10 cellular contexts compared by ENCODE assay signal in genomic region chr1:151984313-151984956, GRCh38. TPM values are rescaled to one million over a fixed set of nuclear protein-coding genes. Genes with fewer than 3 reads are reported as not detected.
DNase-seq lines count a peak whose midpoint lies in the region; ATAC-seq, FAIRE-seq and TF ChIP-seq lines count a peak whose summit lies in the region.
"Had no signal": no experiment of that assay in that cellular context is flagged by ENCODE, and none has a peak within 500 bp of the region (broad histone marks: within the 10 kb centered on the region; RNA-seq: fewer than 3 reads in every experiment).

No MANE protein-coding gene starts in this region.

- H3K4me3 Mint-ChIP-seq in astrocyte (ENCODE audit: unreplicated experiment) (peak overlapping the region; percentile 52), endothelial cell (ENCODE audit: unreplicated experiment) (no peak overlapping the region)

- H3K27ac ChIP-seq in astrocyte (ENCODE audit: low read depth, low read length): no peak overlapping the region
- H3K27ac ChIP-seq in Peyer's patch: peak overlapping the region in 2 of 4 donors; percentile 1 to 47
- H3K27ac ChIP-seq: cardiac muscle cell had no signal

- H3K9me3 Mint-ChIP-seq in astrocyte (ENCODE audit: unreplicated experiment) (no peaks in the 10 kb centered on the region), endothelial cell (ENCODE audit: unreplicated experiment) (no peaks in the 10 kb centered on the region)

- H3K27ac Mint-ChIP-seq in astrocyte (ENCODE audit: unreplicated experiment): peak overlapping the region; percentile 83
- no peak overlapping the region for H3K27ac Mint-ChIP-seq in endothelial cell (ENCODE audit: unreplicated experiment)

- H3K9me3 ChIP-seq in astrocyte (ENCODE audit: insufficient read depth, low read depth, low read length) (no peaks in the 10 kb centered on the region), Peyer's patch (no peaks in the 10 kb centered on the region)

- H3K36me3 ChIP-seq in astrocyte (ENCODE audit: insufficient read depth, low read length) (peaks cover 40% of the 10 kb centered on the region), Peyer's patch (peaks cover 0 to 53% (median 3%) of the 10 kb centered on the region in 3 donors)
- H3K36me3 ChIP-seq: cardiac muscle cell had no signal

- H3K27me3 ChIP-seq in astrocyte (ENCODE audit: insufficient read depth, low read length) (no peaks in the 10 kb centered on the region), Peyer's patch (no peaks in the 10 kb centered on the region)

- peaks cover 81% of the 10 kb centered on the region for H3K4me1 Mint-ChIP-seq in astrocyte (ENCODE audit: low read depth, unreplicated experiment)
- peaks cover 11% of the 10 kb centered on the region for H3K4me1 Mint-ChIP-seq in endothelial cell (ENCODE audit: unreplicated experiment)

- no peak overlapping the region for H3K9ac ChIP-seq in astrocyte (ENCODE audit: low read length)

- H4K20me1 ChIP-seq in astrocyte (ENCODE audit: insufficient read depth, low read length): peaks cover 33% of the 10 kb centered on the region

- FAIRE-seq in astrocyte (lab: Jason Lieb, UNC): no peak

- H3K4me1 ChIP-seq in astrocyte (ENCODE audit: insufficient read depth, low read length) (peaks cover 51% of the 10 kb centered on the region), Peyer's patch (peaks cover 0 to 50% (median 5%) of the 10 kb centered on the region in 4 donors)

- H3K36me3 Mint-ChIP-seq in astrocyte (ENCODE audit: low read depth, unreplicated experiment) (peaks cover 34% of the 10 kb centered on the region), endothelial cell (ENCODE audit: low read depth, unreplicated experiment) (peaks cover 12% of the 10 kb centered on the region)

- peak; percentile 93 for ATAC-seq in GM21390 (IDR thresholded peaks at IDR 0.05; ENCODE audit: unreplicated experiment)

- DNase-seq in GM10248 (ENCODE audit: extremely low spot score) (peak; percentile 49), astrocyte (ENCODE audit: low read depth) (peak; percentile 42), dermis blood vessel endothelial cell (no peak), endothelial cell (ENCODE audit: low spot score) (no peak), Peyer's patch (no peak), NCI-H1092 (lab: John Stamatoyannopoulos, UW) (no peak)
- peak; percentile 51 for DNase-seq in Jurkat, Clone E6-1 (ENCODE audit: low read depth, low spot score)
- DNase-seq: RPMI8226 had no signal

- peaks cover 43% of the 10 kb centered on the region for H3K79me2 ChIP-seq in astrocyte (ENCODE audit: insufficient read depth, low read length)

- POLR2A ChIA-PET in GM10248 (lab: Yijun Ruan, JAX): interaction anchor here (0.5 kb wide), 1 partner anchor 63 kb away, joined by 3 read pairs; no protein-coding TSS in a partner anchor

- CTCF ChIA-PET in GM10248 (lab: Yijun Ruan, JAX): interaction anchor here (0.8 to 11.9 kb wide), 5 partner anchors 9 to 81 kb away, joined by 3 to 134 read pairs (median 3); partner anchors contain the start of gene S100A10

- H2AFZ ChIP-seq in astrocyte (ENCODE audit: low read depth, low read length): no peak overlapping the region

- H3K27me3 Mint-ChIP-seq in astrocyte (ENCODE audit: low read depth, unreplicated experiment): no peaks in the 10 kb centered on the region
- no peaks in the 10 kb centered on the region for H3K27me3 Mint-ChIP-seq in endothelial cell (ENCODE audit: unreplicated experiment)

- no peak for TF ChIP-seq CTCF in GM10248 (IDR thresholded peaks at IDR 0.05; ENCODE audit: control extremely low read depth, extremely low read depth, low read depth, missing control alignments)
- no peak for TF ChIP-seq CTCF in astrocyte (IDR thresholded peaks at IDR 0.05; ENCODE audit: insufficient read depth, low read depth, low read length)
- TF ChIP-seq CTCF in endothelial cell (IDR thresholded peaks at IDR 0.05; ENCODE audit: unreplicated experiment): no peak
- TF ChIP-seq CTCF in Peyer's patch (IDR thresholded peaks at IDR 0.05): no peak

- TF ChIP-seq POLR2A in Peyer's patch (IDR thresholded peaks at IDR 0.05): no peak

- H3K4me2 ChIP-seq in astrocyte (ENCODE audit: low read length): no peak overlapping the region

- no peak overlapping the region for H3K4me3 ChIP-seq in Jurkat, Clone E6-1 (ENCODE audit: low read length)
- H3K4me3 ChIP-seq in astrocyte (ENCODE audit: insufficient read depth, low read depth, low read length) (no peak overlapping the region), Peyer's patch (no peak overlapping the region)
- H3K4me3 ChIP-seq: cardiac muscle cell had no signal

RNA-seq across cellular contexts. Expression of gene S100A10, which starts 9.2 kb away (rescaled TPM):
- polyA plus RNA-seq in Jurkat, Clone E6-1 (2012; ENCODE audit: insufficient read depth, insufficient read length): 141 TPM
- 1,137 and 1,257 TPM in 2 replicates for total RNA-seq in astrocyte
- total RNA-seq in dermis blood vessel endothelial cell: 148 and 239 TPM in 2 replicates
- 241 TPM for total RNA-seq in endothelial cell (ENCODE audit: unreplicated experiment)
- 100 to 1,000 TPM in 3 of 4 donors, 10 to 100 TPM in 1; 90.0 to 223 (median 154) TPM for total RNA-seq in Peyer's patch

RNA-seq across cellular contexts. Expression of gene S100A11, which starts 52.4 kb away (rescaled TPM):
- polyA plus RNA-seq in Jurkat, Clone E6-1 (2012; ENCODE audit: insufficient read depth, insufficient read length): not detected
- total RNA-seq in astrocyte (1,415 and 1,482 TPM in 2 replicates), dermis blood vessel endothelial cell (12.3 and 24.6 TPM in 2 replicates), endothelial cell (ENCODE audit: unreplicated experiment) (1,124 TPM), Peyer's patch (10 to 100 TPM; 33.3 to 75.1 (median 72.0) TPM)

Comparison
In these comparisons a context has a peak if more than half of its experiments do, and no peak if none do; other contexts are left out.
1. DNase-seq: peak in GM10248 (single experiment), Jurkat, Clone E6-1 (single experiment) and astrocyte (single experiment); none in dermis blood vessel endothelial cell (single experiment), endothelial cell (single experiment), Peyer's patch (0 of 3) and NCI-H1092 (single experiment).
2. RNA of gene S100A11, which starts 52.4 kb away (total RNA-seq): 1,415 to 1,482 TPM in astrocyte and 1,124 TPM in endothelial cell (single experiment); 33.3 to 75.1 TPM in Peyer's patch and 12.3 to 24.6 TPM in dermis blood vessel endothelial cell; every median in the first group is over 10 times any median in the second.